ENCODE assay signal across 2 cellular contexts in the genomic region with DNA sequence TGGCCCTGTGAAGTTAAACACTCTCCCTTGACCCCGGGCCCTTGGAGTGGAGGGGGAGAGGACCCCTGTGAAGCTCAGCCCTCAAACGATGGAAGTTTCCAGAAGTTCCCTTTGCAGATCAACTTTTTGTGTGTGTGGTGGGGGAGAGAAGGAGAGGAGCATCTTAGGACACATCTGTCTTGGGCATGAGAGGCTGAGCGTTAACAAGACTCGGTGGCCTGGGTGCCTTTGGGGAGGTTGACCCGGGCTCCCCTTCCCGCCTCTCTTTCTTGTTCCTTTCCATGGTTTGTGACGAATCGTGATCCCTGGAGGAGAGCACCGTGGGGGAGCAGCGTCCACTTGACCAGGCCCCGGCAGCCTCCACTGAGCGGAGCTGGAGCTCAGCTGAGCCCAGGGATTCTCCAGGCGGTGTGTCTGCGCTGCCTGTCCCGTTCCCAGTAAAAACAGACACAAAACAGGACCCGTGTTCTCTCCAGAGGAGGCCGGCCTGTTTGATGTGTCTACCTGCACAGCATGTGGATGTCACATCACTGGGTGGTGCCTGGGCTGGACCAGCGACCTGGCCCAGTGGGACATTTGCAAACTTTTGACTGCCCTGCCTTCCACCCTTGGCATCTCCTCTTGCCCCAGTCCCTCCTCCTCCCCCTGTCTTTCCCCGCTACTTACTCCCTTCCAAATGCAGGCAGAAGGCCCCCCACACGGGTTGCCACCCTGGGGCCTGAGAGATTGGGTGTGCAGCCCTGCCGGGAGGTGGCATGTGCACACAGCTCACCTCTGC.
TF ChIP-seq lines count a peak whose summit lies in the region.

No MANE protein-coding gene starts in this region.

TF ChIP-seq in GM23338, 12 proteins besides CTCF, POLR2A, EP300 and RAD21:
- TF ChIP-seq, protein P1, sequence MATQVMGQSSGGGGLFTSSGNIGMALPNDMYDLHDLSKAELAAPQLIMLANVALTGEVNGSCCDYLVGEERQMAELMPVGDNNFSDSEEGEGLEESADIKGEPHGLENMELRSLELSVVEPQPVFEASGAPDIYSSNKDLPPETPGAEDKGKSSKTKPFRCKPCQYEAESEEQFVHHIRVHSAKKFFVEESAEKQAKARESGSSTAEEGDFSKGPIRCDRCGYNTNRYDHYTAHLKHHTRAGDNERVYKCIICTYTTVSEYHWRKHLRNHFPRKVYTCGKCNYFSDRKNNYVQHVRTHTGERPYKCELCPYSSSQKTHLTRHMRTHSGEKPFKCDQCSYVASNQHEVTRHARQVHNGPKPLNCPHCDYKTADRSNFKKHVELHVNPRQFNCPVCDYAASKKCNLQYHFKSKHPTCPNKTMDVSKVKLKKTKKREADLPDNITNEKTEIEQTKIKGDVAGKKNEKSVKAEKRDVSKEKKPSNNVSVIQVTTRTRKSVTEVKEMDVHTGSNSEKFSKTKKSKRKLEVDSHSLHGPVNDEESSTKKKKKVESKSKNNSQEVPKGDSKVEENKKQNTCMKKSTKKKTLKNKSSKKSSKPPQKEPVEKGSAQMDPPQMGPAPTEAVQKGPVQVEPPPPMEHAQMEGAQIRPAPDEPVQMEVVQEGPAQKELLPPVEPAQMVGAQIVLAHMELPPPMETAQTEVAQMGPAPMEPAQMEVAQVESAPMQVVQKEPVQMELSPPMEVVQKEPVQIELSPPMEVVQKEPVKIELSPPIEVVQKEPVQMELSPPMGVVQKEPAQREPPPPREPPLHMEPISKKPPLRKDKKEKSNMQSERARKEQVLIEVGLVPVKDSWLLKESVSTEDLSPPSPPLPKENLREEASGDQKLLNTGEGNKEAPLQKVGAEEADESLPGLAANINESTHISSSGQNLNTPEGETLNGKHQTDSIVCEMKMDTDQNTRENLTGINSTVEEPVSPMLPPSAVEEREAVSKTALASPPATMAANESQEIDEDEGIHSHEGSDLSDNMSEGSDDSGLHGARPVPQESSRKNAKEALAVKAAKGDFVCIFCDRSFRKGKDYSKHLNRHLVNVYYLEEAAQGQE (IDR thresholded peaks at IDR 0.05; ENCODE audit: unreplicated experiment), result no peak
- TF ChIP-seq ZNF331 (CRISPR knock-in tag; IDR thresholded peaks at IDR 0.05; ENCODE audit: low read depth) (no peak), ZNF114 (CRISPR knock-in tag; IDR thresholded peaks at IDR 0.05) (no peak), ZNF462 (CRISPR knock-in tag; IDR thresholded peaks at IDR 0.05) (no peak), EZH2 (IDR thresholded peaks at IDR 0.05; ENCODE audit: low read depth, unreplicated experiment) (peak; percentile 49)

TF ChIP-seq in H1, 55 proteins besides CTCF, POLR2A, EP300 and RAD21:
- TF ChIP-seq POU5F1 (IDR thresholded peaks at IDR 0.05; ENCODE audit: low read depth, low read length) (no peak), GTF2F1 (IDR thresholded peaks at IDR 0.05; ENCODE audit: borderline replicate concordance, low read depth, low read length) (no peak), CREB1 (IDR thresholded peaks at IDR 0.05) (no peak), CHD1 (IDR thresholded peaks at IDR 0.05; ENCODE audit: low read depth, low read length) (no peak), EZH2 (IDR thresholded peaks at IDR 0.05; ENCODE audit: low read depth, low read length, severe bottlenecking) (peak; percentile 53), TBP (IDR thresholded peaks at IDR 0.05; ENCODE audit: low read depth, low read length) (no peak), KDM1A (IDR thresholded peaks at IDR 0.05; ENCODE audit: borderline replicate concordance, low read length) (no peak), POLR2AphosphoS5 (IDR thresholded peaks at IDR 0.05; ENCODE audit: low read depth, low read length) (no peak), SRF (IDR thresholded peaks at IDR 0.05; ENCODE audit: low read depth, low read length) (no peak), RXRA (IDR thresholded peaks at IDR 0.05; ENCODE audit: insufficient read depth, low read depth, low read length) (no peak), RNF2 (IDR thresholded peaks at IDR 0.05; ENCODE audit: borderline replicate concordance, low read depth, low read length, missing control alignments, poor library complexity, severe bottlenecking) (peak; percentile 47), ASH2L (IDR thresholded peaks at IDR 0.05; ENCODE audit: low read length) (no peak), NRF1 (IDR thresholded peaks at IDR 0.05; ENCODE audit: low read depth, low read length) (no peak), SUZ12 (IDR thresholded peaks at IDR 0.05; ENCODE audit: low read length) (peak; percentile 46; the same call in 1 of the 2 replicates), CBX8 (IDR thresholded peaks at IDR 0.05; ENCODE audit: borderline replicate concordance, low read depth, low read length) (no peak), MAFK (IDR thresholded peaks at IDR 0.05; ENCODE audit: low read depth, low read length) (no peak)
